In the genomic region with DNA sequence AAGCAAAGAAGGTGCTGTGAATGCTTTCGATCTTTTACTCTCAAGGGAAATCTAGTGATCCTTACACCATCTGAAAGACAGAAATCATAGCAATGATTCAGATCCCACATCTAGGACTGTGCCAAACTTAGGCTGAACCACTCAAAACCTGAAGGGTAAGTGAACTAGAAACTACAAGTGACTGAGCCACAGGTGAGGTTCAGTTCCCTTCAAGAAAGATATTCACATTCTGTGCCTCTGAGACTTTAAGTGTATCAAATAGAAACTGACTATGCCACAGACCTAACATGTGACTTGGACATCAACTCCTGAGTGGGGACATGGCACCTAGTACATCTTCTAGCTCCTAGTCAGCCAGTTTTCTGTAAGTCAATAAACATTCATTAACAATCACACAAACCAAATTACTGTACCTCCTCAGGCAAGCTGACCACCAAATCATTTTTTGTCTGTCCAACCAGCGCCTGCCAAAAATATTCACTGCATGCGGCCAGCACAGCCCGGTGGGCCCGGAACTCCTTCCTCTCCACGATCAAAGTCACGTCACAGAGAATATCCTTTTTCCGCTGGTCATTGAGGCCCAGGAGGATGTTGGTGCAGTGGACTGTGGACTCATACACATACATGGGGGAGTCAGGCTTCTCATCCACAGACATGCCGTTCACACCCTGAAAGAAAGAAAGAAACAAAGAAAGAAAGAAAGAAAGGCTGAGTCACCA, we compare ENCODE assay signal across 10 cellular contexts.
A peak's percentile ranks its signal among the peaks of the same experiment; 100 is the strongest.
DNase-seq lines count a peak whose midpoint lies in the region; ATAC-seq and TF ChIP-seq lines count a peak whose summit lies in the region.
"Had no signal": no experiment of that assay in that cellular context is flagged by ENCODE, and none has a peak within 500 bp of the region (broad histone marks: within the 10 kb centered on the region; RNA-seq: fewer than 3 reads in every experiment).

No MANE protein-coding gene starts in this region.

- no peaks in the 10 kb centered on the region for H3K9me3 Mint-ChIP-seq in activated naive CD4-positive, alpha-beta T cell treated with anti-CD3 and anti-CD28 coated beads, Interleukin-2, amount 10 ng/mL, durations not matched to agents 7 days and 5 days
- H3K9me3 Mint-ChIP-seq in activated T-helper 1 cell treated with anti-CD3 and anti-CD28 coated beads, Interleukin-12 subunit alpha, Interleukin-12 subunit beta, Interleukin-2, Interleukin-4 antibody, amounts not matched to agents 30 ng/mL and 10 ng/mL and 1 ng/mL, durations not matched to agents 14 hours and 24 hours and 36 hours, result no peaks in the 10 kb centered on the region
- H3K9me3 Mint-ChIP-seq in nephron progenitor cell, result no peaks in the 10 kb centered on the region

- CTCF ChIA-PET in activated naive CD4-positive, alpha-beta T cell treated with anti-CD3 and anti-CD28 coated beads, Interleukin-2, amount 10 ng/mL, durations not matched to agents 7 days and 5 days (lab: Charles Lee), result interaction anchor here (1.5 kb wide), 1 partner anchor 8 kb away, joined by 4 read pairs; no protein-coding TSS in a partner anchor

- no peak overlapping the region for H3K4me3 Mint-ChIP-seq in activated naive CD4-positive, alpha-beta T cell treated with anti-CD3 and anti-CD28 coated beads, Interleukin-2, amount 10 ng/mL, durations not matched to agents 7 days and 5 days
- H3K4me3 Mint-ChIP-seq in activated T-helper 1 cell treated with anti-CD3 and anti-CD28 coated beads, Interleukin-12 subunit alpha, Interleukin-12 subunit beta, Interleukin-2, Interleukin-4 antibody, amounts not matched to agents 30 ng/mL and 10 ng/mL and 1 ng/mL, durations not matched to agents 14 hours and 24 hours and 36 hours, result no peak overlapping the region
- no peak overlapping the region for H3K4me3 Mint-ChIP-seq in nephron progenitor cell

- peak overlapping the region; percentile 58 for H3K27ac Mint-ChIP-seq in activated naive CD4-positive, alpha-beta T cell treated with anti-CD3 and anti-CD28 coated beads, Interleukin-2, amount 10 ng/mL, durations not matched to agents 7 days and 5 days
- H3K27ac Mint-ChIP-seq in activated T-helper 1 cell treated with anti-CD3 and anti-CD28 coated beads, Interleukin-12 subunit alpha, Interleukin-12 subunit beta, Interleukin-2, Interleukin-4 antibody, amounts not matched to agents 30 ng/mL and 10 ng/mL and 1 ng/mL, durations not matched to agents 14 hours and 24 hours and 36 hours, result peak overlapping the region; percentile 69
- H3K27ac Mint-ChIP-seq in nephron progenitor cell, result no peak overlapping the region

- peaks cover 55% of the 10 kb centered on the region for H3K36me3 Mint-ChIP-seq in activated naive CD4-positive, alpha-beta T cell treated with anti-CD3 and anti-CD28 coated beads, Interleukin-2, amount 10 ng/mL, durations not matched to agents 7 days and 5 days
- peaks cover 55% of the 10 kb centered on the region for H3K36me3 Mint-ChIP-seq in activated T-helper 1 cell treated with anti-CD3 and anti-CD28 coated beads, Interleukin-12 subunit alpha, Interleukin-12 subunit beta, Interleukin-2, Interleukin-4 antibody, amounts not matched to agents 30 ng/mL and 10 ng/mL and 1 ng/mL, durations not matched to agents 14 hours and 24 hours and 36 hours (ENCODE audit: low read depth)
- H3K36me3 Mint-ChIP-seq in nephron progenitor cell (ENCODE audit: low read depth), result peaks cover 18% of the 10 kb centered on the region

- TF ChIP-seq CTCF in nephron progenitor cell (IDR thresholded peaks at IDR 0.05), result no peak

- DNase-seq in activated naive CD4-positive, alpha-beta T cell treated with anti-CD3 and anti-CD28 coated beads, Interleukin-2, amount 10 ng/mL, durations not matched to agents 7 days and 5 days, result no peak
- no peak for DNase-seq in activated naive CD4-positive, alpha-beta T cell treated with Interleukin-2 at 50 U/mL for 16 hours
- no peak for DNase-seq in activated T-helper 1 cell treated with anti-CD3 and anti-CD28 coated beads, Interleukin-12 subunit alpha, Interleukin-12 subunit beta, Interleukin-2, Interleukin-4 antibody, amounts not matched to agents 30 ng/mL and 10 ng/mL and 1 ng/mL, durations not matched to agents 14 hours and 24 hours and 36 hours (ENCODE audit: low spot score)
- DNase-seq in stimulated activated naive CD8-positive, alpha-beta T cell treated with anti-CD3 and anti-CD28 coated beads, Interleukin-15, Interleukin-2, amounts not matched to agents 100 U/mL and 50 U/mL, for 24 hours, result no peak
- no peak for DNase-seq in NCI-H1436 (lab: John Stamatoyannopoulos, UW)
- no peak for DNase-seq in nephron progenitor cell
- no peak for DNase-seq in SKM-1 treated with dmso at 0.1 percent for 144 hours (lab: John Stamatoyannopoulos, UW; ENCODE audit: unreplicated experiment)
- DNase-seq: left cardiac atrium, NCI-H1436 treated with DMSO at 0.1 percent for 48 hours had no signal

- no peaks in the 10 kb centered on the region for H3K27me3 Mint-ChIP-seq in activated naive CD4-positive, alpha-beta T cell treated with anti-CD3 and anti-CD28 coated beads, Interleukin-2, amount 10 ng/mL, durations not matched to agents 7 days and 5 days
- no peaks in the 10 kb centered on the region for H3K27me3 Mint-ChIP-seq in activated T-helper 1 cell treated with anti-CD3 and anti-CD28 coated beads, Interleukin-12 subunit alpha, Interleukin-12 subunit beta, Interleukin-2, Interleukin-4 antibody, amounts not matched to agents 30 ng/mL and 10 ng/mL and 1 ng/mL, durations not matched to agents 14 hours and 24 hours and 36 hours (ENCODE audit: insufficient read depth)
- H3K27me3 Mint-ChIP-seq in nephron progenitor cell (ENCODE audit: low read depth, poor library complexity), result peaks cover 3% of the 10 kb centered on the region

- peaks cover 30% of the 10 kb centered on the region for H3K4me1 Mint-ChIP-seq in activated naive CD4-positive, alpha-beta T cell treated with anti-CD3 and anti-CD28 coated beads, Interleukin-2, amount 10 ng/mL, durations not matched to agents 7 days and 5 days
- H3K4me1 Mint-ChIP-seq in activated T-helper 1 cell treated with anti-CD3 and anti-CD28 coated beads, Interleukin-12 subunit alpha, Interleukin-12 subunit beta, Interleukin-2, Interleukin-4 antibody, amounts not matched to agents 30 ng/mL and 10 ng/mL and 1 ng/mL, durations not matched to agents 14 hours and 24 hours and 36 hours (ENCODE audit: low read depth), result peaks cover 38% of the 10 kb centered on the region
- H3K4me1 Mint-ChIP-seq in nephron progenitor cell, result no peaks in the 10 kb centered on the region

- intact Hi-C loops in activated T-helper 1 cell treated with anti-CD3 and anti-CD28 coated beads, Interleukin-12 subunit alpha, Interleukin-12 subunit beta, Interleukin-2, Interleukin-4 antibody, amounts not matched to agents 30 ng/mL and 10 ng/mL and 1 ng/mL, durations not matched to agents 14 hours and 24 hours and 36 hours (cut with micrococcal nuclease), result loop anchor here (1.0 to 2.0 kb wide), 7 partner anchors 17 to 276 kb away; no protein-coding TSS in a partner anchor

- peak; percentile 66 for ATAC-seq in HG02981 (IDR thresholded peaks at IDR 0.05; ENCODE audit: unreplicated experiment)
- ATAC-seq in stimulated activated naive CD8-positive, alpha-beta T cell treated with anti-CD3 and anti-CD28 coated beads, Interleukin-15, Interleukin-2, amounts not matched to agents 100 U/mL and 50 U/mL, for 24 hours, result peak; percentile 84
- ATAC-seq: left cardiac atrium had no signal
